1 cellular context compared by ENCODE assay signal in genomic region chr12:104713444-104713843, GRCh38.
TF ChIP-seq lines count a peak whose summit lies in the region.

No MANE protein-coding gene starts in this region.

TF ChIP-seq in GM23338, 12 proteins besides CTCF, POLR2A, EP300 and RAD21 (continued from another document):
- no peak for TF ChIP-seq REST (IDR thresholded peaks at IDR 0.05; ENCODE audit: unreplicated experiment)
- no peak for TF ChIP-seq POLR2AphosphoS5 (IDR thresholded peaks at IDR 0.05; ENCODE audit: low read depth)
- TF ChIP-seq ETS1 (IDR thresholded peaks at IDR 0.05): no peak
- no peak for TF ChIP-seq JUNB (IDR thresholded peaks at IDR 0.05; ENCODE audit: unreplicated experiment)
- no peak for TF ChIP-seq NANOG (IDR thresholded peaks at IDR 0.05; ENCODE audit: borderline replicate concordance)
- TF ChIP-seq ZNF331 (CRISPR knock-in tag; IDR thresholded peaks at IDR 0.05; ENCODE audit: low read depth): no peak
- TF ChIP-seq EZH2phosphoT487 (IDR thresholded peaks at IDR 0.05; ENCODE audit: unreplicated experiment): no peak
TF ChIP-seq in GM23338: peak in this region for 0.
